Comparison of ENCODE assay signal across 8 cellular contexts in genomic region chr6:151240861-151241642, GRCh38. TPM values are rescaled to one million over a fixed set of nuclear protein-coding genes. Genes with fewer than 3 reads are reported as not detected.
DNase-seq lines count a peak whose midpoint lies in the region; ATAC-seq and TF ChIP-seq lines count a peak whose summit lies in the region.

No MANE protein-coding gene starts in this region.

- DNase-seq in activated CD4-positive, alpha-beta T cell treated with anti-CD3 and anti-CD28 coated beads for 48 hours = peak; percentile 17
- no peak for DNase-seq in activated CD4-positive, alpha-beta T cell treated with anti-CD3 and anti-CD28 coated beads for 1 hour
- DNase-seq in cerebellar cortex (ENCODE audit: low spot score) = peak; percentile 89
- DNase-seq in kidney epithelial cell (ENCODE audit: low read depth) = no peak
- peak; percentile 39 for DNase-seq in smooth muscle cell (lab: John Stamatoyannopoulos, UW; ENCODE audit: unreplicated experiment)
- no peak for DNase-seq in SIG-M5 treated with dmso at 0.1 percent for 504 hours (lab: John Stamatoyannopoulos, UW; ENCODE audit: unreplicated experiment)

- no peak overlapping the region for H3K27ac ChIP-seq in OCI-LY3 (ENCODE audit: low read length)
- H3K27ac ChIP-seq in smooth muscle cell (ENCODE audit: low read depth) = no peak overlapping the region

- TF ChIP-seq CTCF in OCI-LY3 (IDR thresholded peaks at IDR 0.05; ENCODE audit: low read depth, low read length) = no peak
- TF ChIP-seq CTCF in kidney epithelial cell (IDR thresholded peaks at IDR 0.05; ENCODE audit: insufficient read depth, low read length, poor library complexity, severe bottlenecking) = no peak
- TF ChIP-seq CTCF in smooth muscle cell (IDR thresholded peaks at IDR 0.05; ENCODE audit: borderline replicate concordance, insufficient read depth, poor library complexity, severe bottlenecking) = no peak

- peaks cover 31% of the 10 kb centered on the region for H3K79me2 ChIP-seq in OCI-LY3 (ENCODE audit: low read length)
- H3K79me2 ChIP-seq in smooth muscle cell (ENCODE audit: low read depth) = peaks cover 17% of the 10 kb centered on the region

- no peak for ATAC-seq in HG03045 (IDR thresholded peaks at IDR 0.05; ENCODE audit: unreplicated experiment)

- H3K4me3 ChIP-seq in OCI-LY3 (ENCODE audit: low read length) (peak overlapping the region; percentile 86), kidney epithelial cell (ENCODE audit: low read depth, low read length) (peak overlapping the region; percentile 76), smooth muscle cell (peak overlapping the region; percentile 80)

- H2AFZ ChIP-seq in OCI-LY3 (ENCODE audit: low read depth, low read length) = peak overlapping the region; percentile 41
- H2AFZ ChIP-seq in smooth muscle cell (ENCODE audit: low read depth) = peak overlapping the region; percentile 91

- H3K9me3 ChIP-seq in OCI-LY3 (ENCODE audit: insufficient read depth, low read length) = no peaks in the 10 kb centered on the region
- H3K9me3 ChIP-seq in smooth muscle cell (replicated peaks; ENCODE audit: low read depth) = no peaks in the 10 kb centered on the region

- H4K20me1 ChIP-seq in OCI-LY3 (ENCODE audit: insufficient read depth, low read length) = no peaks in the 10 kb centered on the region; the same call in 1 of the 2 replicates
- H4K20me1 ChIP-seq in smooth muscle cell (ENCODE audit: low read depth) = no peaks in the 10 kb centered on the region

- WGBS in smooth muscle cell (ENCODE audit: low lambda C conversion rate) = 1% methylated on average over 59 of the region's 63 CpGs

- H3K36me3 ChIP-seq in OCI-LY3 (replicated peaks; ENCODE audit: low read depth, low read length) (no peaks in the 10 kb centered on the region), kidney epithelial cell (ENCODE audit: control insufficient read depth, insufficient read depth, low read length) (no peaks in the 10 kb centered on the region), smooth muscle cell (ENCODE audit: low read depth) (no peaks in the 10 kb centered on the region)

- H3K4me2 ChIP-seq in OCI-LY3 (ENCODE audit: low read length) (peak overlapping the region; percentile 86), smooth muscle cell (peak overlapping the region; percentile 98)

- H3K4me1 ChIP-seq in OCI-LY3 (ENCODE audit: low read length) (peaks cover 10% of the 10 kb centered on the region; the same call in 1 of the 2 replicates), smooth muscle cell (ENCODE audit: low read depth) (no peaks in the 10 kb centered on the region)

- no peaks in the 10 kb centered on the region for H3F3A ChIP-seq in smooth muscle cell (ENCODE audit: low read depth)

- H3K27me3 ChIP-seq in OCI-LY3 (ENCODE audit: low read depth, low read length) = no peaks in the 10 kb centered on the region
- H3K27me3 ChIP-seq in kidney epithelial cell (ENCODE audit: control insufficient read depth, insufficient read depth, low read length) = no peaks in the 10 kb centered on the region
- no peaks in the 10 kb centered on the region for H3K27me3 ChIP-seq in smooth muscle cell (ENCODE audit: low read depth)

- peak overlapping the region; percentile 71 for H3K9ac ChIP-seq in OCI-LY3 (ENCODE audit: low read length)
- H3K9ac ChIP-seq in smooth muscle cell (ENCODE audit: low read depth) = no peak overlapping the region

RNA-seq across cellular contexts. Expression of gene AKAP12, which starts 1.3 kb away (rescaled TPM):
- total RNA-seq in kidney epithelial cell (526 and 581 TPM in 2 replicates), smooth muscle cell (13.3 and 13.8 TPM in 2 replicates)
- 10.7 and 23.3 TPM in 2 replicates for polyA plus RNA-seq in smooth muscle cell

Comparison
In these comparisons a context has a peak if more than half of its experiments do, and no peak if none do; other contexts are left out.
1. DNase-seq: peak in activated CD4-positive, alpha-beta T cell treated with anti-CD3 and anti-CD28 coated beads for 48 hours (single experiment), cerebellar cortex (single experiment) and smooth muscle cell (single experiment); none in activated CD4-positive, alpha-beta T cell treated with anti-CD3 and anti-CD28 coated beads for 1 hour (single experiment), kidney epithelial cell (single experiment) and SIG-M5 treated with dmso at 0.1 percent for 504 hours (single experiment).
2. RNA of gene AKAP12, which starts 1.3 kb away (total RNA-seq): 526 to 581 TPM in kidney epithelial cell; 13.3 to 13.8 TPM in smooth muscle cell; every median in the first group is over 10 times any median in the second.
3. Peak in every context shown above with its lines, with median percentiles within 50 percentile points of each other: H3K4me3 ChIP-seq.